Comparison of ENCODE assay signal across 8 cellular contexts in the genomic region with DNA sequence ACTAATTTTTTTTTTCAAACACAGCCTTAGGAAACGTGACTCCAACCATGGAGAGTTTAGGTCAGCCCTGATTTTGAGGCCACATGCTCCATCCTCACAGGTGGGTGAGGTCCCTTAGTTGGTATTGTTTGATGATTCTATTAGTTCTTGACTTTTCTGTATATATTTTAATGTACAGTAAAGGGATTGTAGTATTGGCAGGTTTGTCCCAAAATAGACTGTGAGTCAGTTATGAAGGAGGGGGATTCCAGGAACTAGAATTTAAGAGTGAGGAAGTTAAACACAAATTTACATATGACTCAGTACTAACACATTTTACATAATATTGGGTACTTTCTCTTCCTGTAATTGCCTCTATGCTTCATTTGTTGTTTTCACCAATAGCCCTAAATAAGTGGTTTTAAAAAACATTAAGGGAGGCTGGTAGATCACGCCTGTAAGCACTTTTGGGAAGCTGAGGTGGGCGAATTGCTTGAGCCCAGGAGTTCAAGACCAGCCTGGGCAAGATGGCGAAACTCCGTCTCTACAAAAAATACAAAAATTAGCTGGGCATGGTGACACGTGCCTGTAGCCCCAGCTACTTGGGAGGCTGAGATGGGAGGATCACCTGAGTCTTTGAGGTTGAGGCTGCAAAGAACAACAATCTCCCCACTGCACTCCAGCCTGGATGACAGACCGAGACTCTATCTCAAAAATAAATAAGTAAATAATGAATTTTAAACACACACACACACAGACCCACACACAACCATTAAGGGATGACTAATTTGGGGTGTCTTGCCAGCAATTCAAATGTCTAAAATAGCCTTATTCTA.
A peak's percentile ranks its signal among the peaks of the same experiment; 100 is the strongest.
DNase-seq lines count a peak whose midpoint lies in the region; ATAC-seq, FAIRE-seq and TF ChIP-seq lines count a peak whose summit lies in the region.

No MANE protein-coding gene starts in this region.

- H3K27ac ChIP-seq in caudate nucleus (ENCODE audit: low read depth, low read length) (peak overlapping the region; percentile 19), tibial nerve (no peak overlapping the region)

- H3K4me3 ChIP-seq in tibial nerve: no peak overlapping the region

- FAIRE-seq in GM18507 (lab: Jason Lieb, UNC): peak; percentile 93

- H3K9me3 ChIP-seq in tibial nerve: no peaks in the 10 kb centered on the region

- WGBS in tibial nerve, 2 donors: 83 to 85% methylated on average over 7 of the region's 7 CpGs

- DNase-seq in GM18507 (ENCODE audit: extremely low spot score, insufficient read length, low read depth): peak; percentile 32
- DNase-seq in HCEC 1CT: peak; percentile 85
- DNase-seq in NAMALWA (ENCODE audit: low spot score): peak; percentile 51
- DNase-seq in caudate nucleus (lab: John Stamatoyannopoulos, UW): peak in 2 of 61 donors; percentile 27
- no peak for DNase-seq in stimulated activated naive CD8-positive, alpha-beta T cell treated with anti-CD3 and anti-CD28 coated beads, Interleukin-15, Interleukin-2, amounts not matched to agents 100 U/mL and 50 U/mL, for 24 hours
- no peak for DNase-seq in GOT3 (lab: John Stamatoyannopoulos, UW)
- no peak for DNase-seq in T1000 (lab: John Stamatoyannopoulos, UW)
- DNase-seq in tibial nerve (ENCODE audit: low spot score in 2 of 2): no peak

- H3K36me3 ChIP-seq in tibial nerve: no peaks in the 10 kb centered on the region

- TF ChIP-seq CTCF in tibial nerve (IDR thresholded peaks at IDR 0.05): no peak

- H3K27me3 ChIP-seq in tibial nerve: no peaks in the 10 kb centered on the region

- TF ChIP-seq POLR2A in tibial nerve (IDR thresholded peaks at IDR 0.05): no peak

- TF ChIP-seq EP300 in tibial nerve (IDR thresholded peaks at IDR 0.05): no peak

- peaks cover 0 to 14% (median 0%) of the 10 kb centered on the region in 4 donors for H3K4me1 ChIP-seq in tibial nerve

- ATAC-seq in stimulated activated naive CD8-positive, alpha-beta T cell treated with anti-CD3 and anti-CD28 coated beads, Interleukin-15, Interleukin-2, amounts not matched to agents 100 U/mL and 50 U/mL, for 24 hours: peak; percentile 86

Comparison
In these comparisons a context has a peak if more than half of its experiments do, and no peak if none do; other contexts are left out.
1. DNase-seq: peak in GM18507 (single experiment), HCEC 1CT (single experiment) and NAMALWA (single experiment); none in stimulated activated naive CD8-positive, alpha-beta T cell treated with anti-CD3 and anti-CD28 coated beads, Interleukin-15, Interleukin-2, amounts not matched to agents 100 U/mL and 50 U/mL, for 24 hours (single experiment), GOT3 (single experiment), T1000 (single experiment) and tibial nerve (0 of 2).